Comparison of ENCODE assay signal across 14 cellular contexts in the genomic region with DNA sequence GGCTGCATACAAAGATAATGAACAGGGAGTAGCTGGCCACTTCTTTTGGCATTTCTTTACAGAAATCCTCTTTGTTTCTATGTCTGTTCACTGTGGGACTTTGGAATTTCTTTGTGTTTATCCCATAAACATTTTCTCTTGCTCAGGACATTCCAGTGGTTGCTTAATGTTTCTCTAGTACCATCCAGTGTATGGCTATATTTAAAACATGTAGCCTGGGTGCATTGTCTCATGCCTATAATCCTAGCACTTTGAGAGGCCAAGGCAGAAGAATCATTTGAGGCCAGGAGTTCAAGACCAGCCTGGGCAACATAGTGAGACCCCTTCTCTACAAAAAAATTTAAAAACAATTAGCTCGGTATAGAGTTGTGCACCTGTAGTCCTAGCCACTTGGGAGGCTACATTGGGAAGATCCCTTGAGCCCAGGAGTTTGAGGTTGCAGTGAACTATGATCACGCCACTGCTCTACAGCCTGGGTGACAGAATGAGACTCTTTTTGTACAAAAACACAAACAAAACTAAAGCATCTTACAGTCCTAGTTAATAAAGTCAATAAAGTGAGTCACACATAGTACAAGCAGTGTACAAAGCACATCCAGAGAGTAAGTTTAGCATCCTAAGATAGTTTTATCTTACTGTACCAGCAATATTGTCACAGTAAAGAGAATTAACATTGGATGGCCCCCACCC.
A peak's percentile ranks its signal among the peaks of the same experiment; 100 is the strongest.
DNase-seq lines count a peak whose midpoint lies in the region; ATAC-seq and TF ChIP-seq lines count a peak whose summit lies in the region.
"Had no signal": no experiment of that assay in that cellular context is flagged by ENCODE, and none has a peak within 500 bp of the region (broad histone marks: within the 10 kb centered on the region; RNA-seq: fewer than 3 reads in every experiment).

No MANE protein-coding gene starts in this region.

- H3K36me3 Mint-ChIP-seq in neural progenitor cell (peaks cover 6% of the 10 kb centered on the region), GM23338 (ENCODE audit: low read depth) (no peaks in the 10 kb centered on the region)
- peaks cover under 1 to 12% (median 8%) of the 10 kb centered on the region in 5 donors for H3K36me3 Mint-ChIP-seq in naive thymus-derived CD4-positive, alpha-beta T cell

- H4K20me1 ChIP-seq in neural progenitor cell (ENCODE audit: low read depth): peaks cover 97% of the 10 kb centered on the region
- H4K20me1 ChIP-seq in GM23338 (replicated peaks; ENCODE audit: insufficient read depth): peaks cover 38% of the 10 kb centered on the region

- H3F3A ChIP-seq in neural progenitor cell (ENCODE audit: low read depth): peaks cover 26% of the 10 kb centered on the region
- no peaks in the 10 kb centered on the region for H3F3A ChIP-seq in GM23338 (replicated peaks; ENCODE audit: low read depth)

- H3K4me3 ChIP-seq in AG10803 (ENCODE audit: low read length) (no peak overlapping the region), RWPE2 (ENCODE audit: severe bottlenecking) (no peak overlapping the region), neural progenitor cell (no peak overlapping the region), GM23338 (no peak overlapping the region)
- no peak overlapping the region for H3K4me3 ChIP-seq in naive thymus-derived CD4-positive, alpha-beta T cell (ENCODE audit: low read length)
- H3K4me3 ChIP-seq: esophagus muscularis mucosa, K562 had no signal

- no peak overlapping the region for H3K9ac ChIP-seq in neural progenitor cell

- H3K4me1 ChIP-seq in RWPE2 (ENCODE audit: insufficient read depth, poor library complexity, severe bottlenecking) (no peaks in the 10 kb centered on the region), neural progenitor cell (peaks cover 26% of the 10 kb centered on the region), GM23338 (ENCODE audit: insufficient read depth) (peaks cover 20% of the 10 kb centered on the region)
- peaks cover 0 to 7% of the 10 kb centered on the region in 2 donors for H3K4me1 ChIP-seq in naive thymus-derived CD4-positive, alpha-beta T cell (ENCODE audit: control insufficient read depth in 2 of 2, insufficient read depth in 2 of 2, low read length in 2 of 2)

- peak overlapping the region; percentile 47 for H3K4me2 ChIP-seq in neural progenitor cell
- no peak overlapping the region for H3K4me2 ChIP-seq in GM23338

- ATAC-seq in RWPE2 (ENCODE audit: low read depth): peak; percentile 68
- ATAC-seq in naive thymus-derived CD4-positive, alpha-beta T cell: no peak
- ATAC-seq in GM23338: no peak
- ATAC-seq: activated CD4-positive, CD25-positive, alpha-beta regulatory T cell treated with anti-CD3 and anti-CD28 coated beads, Interleukin-2, amount 50 U/mL, for 24 hours; K562 had no signal

- TF ChIP-seq CTCF in AG10803 (conservative IDR thresholded peaks at IDR 0.05; ENCODE audit: low read length): no peak
- no peak for TF ChIP-seq CTCF in RWPE2 (IDR thresholded peaks at IDR 0.05; ENCODE audit: poor library complexity, severe bottlenecking)
- TF ChIP-seq CTCF in neural progenitor cell (IDR thresholded peaks at IDR 0.05): no peak
- TF ChIP-seq CTCF in GM23338 (conservative IDR thresholded peaks at IDR 0.05; ENCODE audit: low read depth in 2 of 2): no peak

- no peak overlapping the region for H2AFZ ChIP-seq in neural progenitor cell (replicated peaks)
- H2AFZ ChIP-seq in GM23338: no peak overlapping the region

- CTCF ChIA-PET in naive thymus-derived CD4-positive, alpha-beta T cell (lab: Charles Lee): no interaction called here

- H3K4me1 Mint-ChIP-seq in neural progenitor cell (peaks cover 31% of the 10 kb centered on the region), GM23338 (peaks cover 27% of the 10 kb centered on the region)
- H3K4me1 Mint-ChIP-seq in naive thymus-derived CD4-positive, alpha-beta T cell: peaks cover 7 to 78% (median 64%) of the 10 kb centered on the region in 7 donors

- H3K9me3 Mint-ChIP-seq in neural progenitor cell: no peaks in the 10 kb centered on the region
- H3K9me3 Mint-ChIP-seq in naive thymus-derived CD4-positive, alpha-beta T cell: no peaks in the 10 kb centered on the region
- H3K9me3 Mint-ChIP-seq in GM23338: no peaks in the 10 kb centered on the region
- H3K9me3 Mint-ChIP-seq: CD14-positive monocyte had no signal

- H3K27me3 ChIP-seq in RWPE2 (ENCODE audit: insufficient read depth, poor library complexity, severe bottlenecking): no peaks in the 10 kb centered on the region
- H3K27me3 ChIP-seq in neural progenitor cell: no peaks in the 10 kb centered on the region
- H3K27me3 ChIP-seq in naive thymus-derived CD4-positive, alpha-beta T cell (ENCODE audit: control insufficient read depth in 2 of 2, insufficient read depth in 2 of 2, low read length in 2 of 2): no peaks in the 10 kb centered on the region
- H3K27me3 ChIP-seq in GM23338 (ENCODE audit: insufficient read depth): no peaks in the 10 kb centered on the region
- H3K27me3 ChIP-seq: esophagus muscularis mucosa had no signal

- H3K27ac ChIP-seq in RWPE2 (ENCODE audit: poor library complexity, severe bottlenecking) (no peak overlapping the region), neural progenitor cell (no peak overlapping the region), GM23338 (ENCODE audit: low read depth) (no peak overlapping the region)
- H3K27ac ChIP-seq in naive thymus-derived CD4-positive, alpha-beta T cell (ENCODE audit: low read depth, low read length): no peak overlapping the region
- H3K27ac ChIP-seq: esophagus muscularis mucosa had no signal

- H3K27me3 Mint-ChIP-seq in neural progenitor cell (ENCODE audit: insufficient read depth, low read depth): peaks cover 2% of the 10 kb centered on the region
- H3K27me3 Mint-ChIP-seq in naive thymus-derived CD4-positive, alpha-beta T cell: no peaks in the 10 kb centered on the region
- peaks cover 4% of the 10 kb centered on the region for H3K27me3 Mint-ChIP-seq in GM23338 (ENCODE audit: insufficient read depth, low read depth, poor library complexity)

- peaks cover 96% of the 10 kb centered on the region for H3K79me2 ChIP-seq in neural progenitor cell (ENCODE audit: low read depth)
- peaks cover 71% of the 10 kb centered on the region for H3K79me2 ChIP-seq in GM23338 (replicated peaks; ENCODE audit: insufficient read depth)

- no peak overlapping the region for H3K4me3 Mint-ChIP-seq in neural progenitor cell
- peak overlapping the region in 1 of 10 donors; percentile 29 for H3K4me3 Mint-ChIP-seq in naive thymus-derived CD4-positive, alpha-beta T cell
- H3K4me3 Mint-ChIP-seq in GM23338: no peak overlapping the region
- H3K4me3 Mint-ChIP-seq: CD14-positive monocyte had no signal

- DNase-seq in AG10803 (ENCODE audit: low read depth) (peak; percentile 87), RWPE2 (ENCODE audit: low spot score) (no peak), fibroblast of peridontal ligament (ENCODE audit: extremely low read depth) (peak; percentile 89), neural progenitor cell (ENCODE audit: low spot score) (peak; percentile 18), mucosa of gallbladder (ENCODE audit: low spot score) (no peak), GM23338 (ENCODE audit: low spot score) (no peak)
- DNase-seq in naive thymus-derived CD4-positive, alpha-beta T cell: no peak
- no peak for DNase-seq in activated CD4-positive, alpha-beta T cell treated with anti-CD3 and anti-CD28 coated beads for 48 hours
- DNase-seq: islet precursor cell, NCI-H2081 had no signal

- H3K9me3 ChIP-seq in RWPE2 (ENCODE audit: severe bottlenecking): no peaks in the 10 kb centered on the region
- H3K9me3 ChIP-seq in neural progenitor cell (ENCODE audit: low read depth): no peaks in the 10 kb centered on the region
- H3K9me3 ChIP-seq in naive thymus-derived CD4-positive, alpha-beta T cell (ENCODE audit: control insufficient read depth in 2 of 3, low read length in 3 of 3): no peaks in the 10 kb centered on the region
- H3K9me3 ChIP-seq: esophagus muscularis mucosa had no signal

- intact Hi-C loops in naive thymus-derived CD4-positive, alpha-beta T cell (cut with micrococcal nuclease): no loop called here

- POLR2A ChIA-PET in naive thymus-derived CD4-positive, alpha-beta T cell (lab: Charles Lee): no interaction called here

- H3K27ac Mint-ChIP-seq in neural progenitor cell (no peak overlapping the region), GM23338 (no peak overlapping the region)
- H3K27ac Mint-ChIP-seq in naive thymus-derived CD4-positive, alpha-beta T cell: peak overlapping the region in 2 of 9 donors; percentile 66 to 69

- H3K9me2 ChIP-seq in GM23338 (ENCODE audit: insufficient read depth): no peaks in the 10 kb centered on the region

- no peaks in the 10 kb centered on the region for H3K36me3 ChIP-seq in RWPE2 (ENCODE audit: low read depth)
- H3K36me3 ChIP-seq in neural progenitor cell: no peaks in the 10 kb centered on the region
- H3K36me3 ChIP-seq in naive thymus-derived CD4-positive, alpha-beta T cell (ENCODE audit: control insufficient read depth in 2 of 3, insufficient read depth in 3 of 3, low read length in 3 of 3): no peaks in the 10 kb centered on the region
- no peaks in the 10 kb centered on the region for H3K36me3 ChIP-seq in GM23338 (ENCODE audit: insufficient read depth)
- H3K36me3 ChIP-seq: esophagus muscularis mucosa had no signal

TF ChIP-seq in GM23338, 12 proteins besides CTCF, POLR2A, EP300 and RAD21 (continues in another document):
- TF ChIP-seq POLR2AphosphoS5 (IDR thresholded peaks at IDR 0.05; ENCODE audit: low read depth) (no peak), NANOG (IDR thresholded peaks at IDR 0.05; ENCODE audit: borderline replicate concordance) (no peak), ZNF331 (CRISPR knock-in tag; IDR thresholded peaks at IDR 0.05; ENCODE audit: low read depth) (no peak), JUNB (IDR thresholded peaks at IDR 0.05; ENCODE audit: unreplicated experiment) (no peak), STAT1 (IDR thresholded peaks at IDR 0.05; ENCODE audit: unreplicated experiment) (no peak), EZH2phosphoT487 (IDR thresholded peaks at IDR 0.05; ENCODE audit: unreplicated experiment) (no peak), ZNF114 (CRISPR knock-in tag; IDR thresholded peaks at IDR 0.05) (no peak)
- TF ChIP-seq, protein P1, sequence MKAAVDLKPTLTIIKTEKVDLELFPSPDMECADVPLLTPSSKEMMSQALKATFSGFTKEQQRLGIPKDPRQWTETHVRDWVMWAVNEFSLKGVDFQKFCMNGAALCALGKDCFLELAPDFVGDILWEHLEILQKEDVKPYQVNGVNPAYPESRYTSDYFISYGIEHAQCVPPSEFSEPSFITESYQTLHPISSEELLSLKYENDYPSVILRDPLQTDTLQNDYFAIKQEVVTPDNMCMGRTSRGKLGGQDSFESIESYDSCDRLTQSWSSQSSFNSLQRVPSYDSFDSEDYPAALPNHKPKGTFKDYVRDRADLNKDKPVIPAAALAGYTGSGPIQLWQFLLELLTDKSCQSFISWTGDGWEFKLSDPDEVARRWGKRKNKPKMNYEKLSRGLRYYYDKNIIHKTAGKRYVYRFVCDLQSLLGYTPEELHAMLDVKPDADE (IDR thresholded peaks at IDR 0.05): no peak

Comparison
In these comparisons a context has a peak if more than half of its experiments do, and no peak if none do; other contexts are left out.
1. DNase-seq: peak in AG10803 (single experiment), fibroblast of peridontal ligament (single experiment) and neural progenitor cell (single experiment); none in RWPE2 (single experiment), mucosa of gallbladder (single experiment), naive thymus-derived CD4-positive, alpha-beta T cell (0 of 9), activated CD4-positive, alpha-beta T cell treated with anti-CD3 and anti-CD28 coated beads for 48 hours (single experiment) and GM23338 (single experiment).